Comparison of ENCODE assay signal across 9 cellular contexts in genomic region chr1:170823120-170823519, GRCh38.
"Had no signal": no experiment of that assay in that cellular context is flagged by ENCODE, and none has a peak within 500 bp of the region (broad histone marks: within the 10 kb centered on the region; RNA-seq: fewer than 3 reads in every experiment).

No MANE protein-coding gene starts in this region.

- DNase-seq: activated B cell treated with CpG ODN at 0.5 μM for 24 hours; activated CD4-positive, alpha-beta T cell treated with anti-CD3 and anti-CD28 coated beads for 48 hours; activated CD8-positive, alpha-beta memory T cell treated with anti-CD3 and anti-CD28 coated beads, Interleukin-2, amount 50 U/mL, for 48 hours; activated gamma-delta T cell; activated T-cell treated with anti-CD3 and anti-CD28 coated beads, Interleukin-2, amount 50 U/mL, for 72 hours; dermis blood vessel endothelial cell; naive B cell; stimulated activated CD4-positive, alpha-beta T cell treated with anti-CD3 and anti-CD28 coated beads, Interleukin-12 subunit alpha, Interleukin-12 subunit beta, amount 100 ng/mL, for 4 hours; T-helper 17 cell had no signal
